2 cellular contexts compared by ENCODE assay signal in the genomic region with DNA sequence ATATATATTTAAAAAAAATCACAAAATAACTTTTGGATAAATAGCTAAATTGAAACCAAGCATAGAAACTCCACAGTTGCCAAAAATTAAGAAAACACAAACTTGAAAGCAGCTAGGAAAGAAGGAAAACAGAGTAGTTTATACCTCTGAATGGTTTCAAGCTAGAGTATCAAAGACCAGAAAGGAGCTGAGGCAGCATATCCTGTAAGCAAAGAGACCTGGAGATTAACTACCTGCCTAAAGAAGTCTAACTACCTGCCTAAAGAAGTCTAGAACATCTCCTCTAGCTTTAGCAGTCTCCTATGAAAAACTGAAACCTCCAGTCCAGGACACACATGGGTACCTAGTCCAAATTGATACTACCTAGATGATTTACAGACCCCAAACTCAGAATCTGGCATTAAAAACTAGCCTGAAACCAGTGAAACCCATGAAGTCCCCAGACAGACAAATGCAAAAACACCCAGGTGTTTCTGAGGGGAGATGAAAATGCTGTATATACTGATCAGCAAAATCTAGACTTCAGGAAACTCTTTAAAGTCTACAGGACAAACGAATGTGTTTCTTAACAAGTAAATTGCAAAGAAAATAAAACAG.
TF ChIP-seq lines count a peak whose summit lies in the region.

No MANE protein-coding gene starts in this region.

TF ChIP-seq in HepG2, 621 proteins besides CTCF, POLR2A, EP300 and RAD21:
- no peak for TF ChIP-seq ZSCAN25 (CRISPR knock-in tag; IDR thresholded peaks at IDR 0.05)
- no peak for TF ChIP-seq FIP1L1 (IDR thresholded peaks at IDR 0.05; ENCODE audit: borderline replicate concordance, insufficient read depth, low read depth, low read length)
- TF ChIP-seq MAFF (IDR thresholded peaks at IDR 0.05; ENCODE audit: low read depth, low read length), result peak; percentile 54
- TF ChIP-seq HOXA5 (CRISPR knock-in tag; IDR thresholded peaks at IDR 0.05), result no peak
- no peak for TF ChIP-seq RELA (CRISPR knock-in tag; IDR thresholded peaks at IDR 0.05)
- no peak for TF ChIP-seq DNMT1 (CRISPR knock-in tag; IDR thresholded peaks at IDR 0.05)
- TF ChIP-seq MAFK (conservative IDR thresholded peaks at IDR 0.05 in 1 of 2, IDR thresholded peaks at IDR 0.05 in 1 of 2; ENCODE audit: low read length in 2 of 2), result peak; percentile 70 to 74
- no peak for TF ChIP-seq NR2F1 (CRISPR knock-in tag; IDR thresholded peaks at IDR 0.05)

TF ChIP-seq in GM12878, 131 proteins besides CTCF, POLR2A, EP300 and RAD21:
- TF ChIP-seq CHD2 (IDR thresholded peaks at IDR 0.05; ENCODE audit: borderline replicate concordance, low read depth, low read length) (no peak), SUZ12 (IDR thresholded peaks at IDR 0.05; ENCODE audit: unreplicated experiment) (no peak), ETV6 (conservative IDR thresholded peaks at IDR 0.05 in 1 of 2, IDR thresholded peaks at IDR 0.05 in 1 of 2; ENCODE audit: borderline replicate concordance in 1 of 2, low read depth in 1 of 2) (peak in 1 of 2 experiments; percentile 34; a peak in 1 of 4 replicates), ZNF207 (IDR thresholded peaks at IDR 0.05; ENCODE audit: borderline replicate concordance) (no peak), NBN (IDR thresholded peaks at IDR 0.05) (no peak)
